Comparison of ENCODE assay signal across 29 cellular contexts in the genomic region with DNA sequence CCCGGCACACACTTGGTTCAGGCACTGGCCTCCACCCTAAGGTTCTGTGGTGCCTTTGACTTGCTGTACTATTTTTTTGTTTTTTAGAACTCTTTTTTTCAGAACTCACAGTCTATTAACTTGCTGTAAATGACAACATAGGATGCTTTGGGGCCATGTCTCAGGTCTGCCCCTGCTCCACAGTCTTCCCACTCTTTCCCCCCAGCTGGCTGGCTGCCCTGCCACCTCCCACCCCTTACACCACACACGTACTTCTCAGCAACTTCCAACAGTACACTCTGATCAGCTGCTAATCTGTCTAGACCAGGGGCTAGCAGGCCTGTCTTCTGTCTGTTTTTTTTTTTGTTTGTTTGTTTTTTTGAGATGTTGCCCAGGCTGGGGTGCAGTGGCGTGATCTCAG. TPM values are rescaled to one million over a fixed set of nuclear protein-coding genes. Genes with fewer than 3 reads are reported as not detected.
DNase-seq lines count a peak whose midpoint lies in the region; ATAC-seq and TF ChIP-seq lines count a peak whose summit lies in the region.
"Had no signal": no experiment of that assay in that cellular context is flagged by ENCODE, and none has a peak within 500 bp of the region (broad histone marks: within the 10 kb centered on the region; RNA-seq: fewer than 3 reads in every experiment).

No MANE protein-coding gene starts in this region.

- no peak overlapping the region for H2BK5ac ChIP-seq in H9 (ENCODE audit: insufficient read length, low read length)

- H4K8ac ChIP-seq in H9 (replicated peaks; ENCODE audit: insufficient read length, low read depth, low read length): no peak overlapping the region

- no peaks in the 10 kb centered on the region for H3F3A ChIP-seq in SK-N-SH (replicated peaks; ENCODE audit: insufficient read depth)

- CTCF ChIA-PET in HEK293 (lab: Yijun Ruan, JAX) (no interaction called here), SK-N-SH (lab: Yijun Ruan, JAX) (interaction anchor here (1.5 kb wide), 1 partner anchor 62 kb away, joined by 6 read pairs; no protein-coding TSS in a partner anchor)

- H4K5ac ChIP-seq in H9 (ENCODE audit: insufficient read length, low read depth, low read length): no peak overlapping the region

- TF ChIP-seq EP300 in SK-N-SH (IDR thresholded peaks at IDR 0.05; ENCODE audit: borderline replicate concordance in 1 of 2, low read depth in 1 of 2, low read length in 1 of 2): no peak

- H3K27ac ChIP-seq in H9 (ENCODE audit: insufficient read length, low read depth, low read length): no peak overlapping the region
- no peak overlapping the region for H3K27ac ChIP-seq in HEK293 (ENCODE audit: extremely low read depth, low read depth, low read length)
- peak overlapping the region; percentile 71 for H3K27ac ChIP-seq in WERI-Rb-1
- no peak overlapping the region for H3K27ac ChIP-seq in SK-N-SH (ENCODE audit: low read depth in 2 of 2, low read length in 1 of 2)
- H3K27ac ChIP-seq: BLaER1 had no signal

- H3T11ph ChIP-seq in H9 (ENCODE audit: low read length): no peak overlapping the region

- ATAC-seq in HG03521 (IDR thresholded peaks at IDR 0.05; ENCODE audit: unreplicated experiment): no peak
- ATAC-seq: GM12878 had no signal

- H3K9ac ChIP-seq in H9 (ENCODE audit: extremely low read depth, insufficient read length, low read length) (no peak overlapping the region), SK-N-SH (no peak overlapping the region)
- H3K9ac ChIP-seq: BLaER1 had no signal

- no CpG with 5 or more reads among the region's 3 CpGs for WGBS in H9 (ENCODE audit: extremely low coverage, insufficient read length, low lambda C conversion rate)
- 96% methylated on average over 3 of the region's 3 CpGs for WGBS in SK-N-SH (ENCODE audit: low lambda C conversion rate)

- H2AFZ ChIP-seq in H9 (ENCODE audit: low read length): no peak overlapping the region
- no peak overlapping the region for H2AFZ ChIP-seq in SK-N-SH (ENCODE audit: low read depth)

- no peak for TF ChIP-seq RAD21 in SK-N-SH (IDR thresholded peaks at IDR 0.05; ENCODE audit: low read length)

- H3K79me2 ChIP-seq in H9 (ENCODE audit: insufficient read depth, low read length) (no peaks in the 10 kb centered on the region), SK-N-SH (ENCODE audit: insufficient read depth) (peaks cover 6% of the 10 kb centered on the region)

- H3K27me3 ChIP-seq in H9 (ENCODE audit: insufficient read depth, low read length) (no peaks in the 10 kb centered on the region), WERI-Rb-1 (ENCODE audit: insufficient read depth, low read depth, severe bottlenecking) (no peaks in the 10 kb centered on the region), SK-N-SH (ENCODE audit: insufficient read depth) (no peaks in the 10 kb centered on the region)
- H3K27me3 ChIP-seq: BE2C, BLaER1 had no signal

- no peaks in the 10 kb centered on the region for H3K23me2 ChIP-seq in H9 (ENCODE audit: insufficient read length, low read depth, low read length, poor library complexity, severe bottlenecking)

- no peak overlapping the region for H3K4me3 ChIP-seq in HEK293 (ENCODE audit: low read depth, low read length)
- H3K4me3 ChIP-seq in WERI-Rb-1 (ENCODE audit: low read depth, low read length): no peak overlapping the region
- no peak overlapping the region for H3K4me3 ChIP-seq in SK-N-SH (ENCODE audit: low read depth in 2 of 2, low read length in 1 of 2)
- H3K4me3 ChIP-seq: BLaER1, GM12878 had no signal

- H3K4me2 ChIP-seq in H9 (ENCODE audit: insufficient read depth, insufficient read length, low read length) (no peak overlapping the region), SK-N-SH (no peak overlapping the region)
- H3K4me2 ChIP-seq: BLaER1 had no signal

- H2BK120ac ChIP-seq in H9 (ENCODE audit: low read depth, low read length, poor library complexity, severe bottlenecking): no peak overlapping the region

- H3K36me3 Mint-ChIP-seq in H9 (ENCODE audit: insufficient read depth in 1 of 3, low read depth in 3 of 3): peaks cover 12 to 30% (median 17%) of the 10 kb centered on the region in 3 experiments; a peak in 6 of 7 replicates
- H3K36me3 Mint-ChIP-seq in nephron progenitor cell (ENCODE audit: low read depth): peaks cover 23% of the 10 kb centered on the region

- no peak overlapping the region for H3K23ac ChIP-seq in H9 (ENCODE audit: insufficient read length, low read depth, low read length)

- H2BK15ac ChIP-seq in H9 (ENCODE audit: low read depth, low read length): no peak overlapping the region

- no peaks in the 10 kb centered on the region for H4K20me1 ChIP-seq in H9 (ENCODE audit: control insufficient read depth, insufficient read depth, insufficient read length)
- H4K20me1 ChIP-seq in SK-N-SH (ENCODE audit: insufficient read depth): no peaks in the 10 kb centered on the region
- H4K20me1 ChIP-seq: BLaER1 had no signal

- no peaks in the 10 kb centered on the region for H3K79me1 ChIP-seq in H9 (ENCODE audit: insufficient read depth, low read depth, low read length, poor library complexity, severe bottlenecking)

- H2BK20ac ChIP-seq in H9 (ENCODE audit: low read depth, low read length, poor library complexity, severe bottlenecking): no peak overlapping the region

- H3K9me3 ChIP-seq in H9 (ENCODE audit: control insufficient read depth, low read depth, low read length) (no peaks in the 10 kb centered on the region), HEK293 (ENCODE audit: control insufficient read depth, insufficient read depth, low read depth, low read length) (no peaks in the 10 kb centered on the region), WERI-Rb-1 (ENCODE audit: severe bottlenecking) (no peaks in the 10 kb centered on the region), SK-N-SH (no peaks in the 10 kb centered on the region)
- H3K9me3 ChIP-seq: BE2C, BLaER1 had no signal

- no peak overlapping the region for H3K4ac ChIP-seq in H9 (ENCODE audit: low read depth, low read length)

- no peaks in the 10 kb centered on the region for H3K9me2 ChIP-seq in SK-N-SH

- POLR2A ChIA-PET in HEK293 (lab: Yijun Ruan, JAX) (no interaction called here), SK-N-SH (lab: Yijun Ruan, JAX) (interaction anchor here (1.2 kb wide), 1 partner anchor 12 kb away, joined by 4 read pairs; no protein-coding TSS in a partner anchor)

- H4K91ac ChIP-seq in H9 (ENCODE audit: insufficient read length, low read depth, low read length): no peak overlapping the region

- no peak overlapping the region for H3K18ac ChIP-seq in H9 (ENCODE audit: insufficient read length, low read depth, low read length)

- H3K9me3 Mint-ChIP-seq in H9 (no peaks in the 10 kb centered on the region; a peak in 1 of 5 replicates), nephron progenitor cell (no peaks in the 10 kb centered on the region)
- H3K9me3 Mint-ChIP-seq: CD14-positive monocyte; CD4-positive, alpha-beta memory T cell; CD4-positive, CD25-positive, alpha-beta regulatory T cell; CD8-positive, alpha-beta memory T cell had no signal

- no peak for TF ChIP-seq CTCF in H9 (conservative IDR thresholded peaks at IDR 0.05)
- no peak for TF ChIP-seq CTCF in HEK293 (tag by site-specific recombination; IDR thresholded peaks at IDR 0.05)
- TF ChIP-seq CTCF in WERI-Rb-1 (IDR thresholded peaks at IDR 0.05; ENCODE audit: low read depth, low read length): no peak
- TF ChIP-seq CTCF in nephron progenitor cell (IDR thresholded peaks at IDR 0.05): no peak
- no peak for TF ChIP-seq CTCF in SK-N-SH (IDR thresholded peaks at IDR 0.05)

- H2BK12ac ChIP-seq in H9 (ENCODE audit: insufficient read length, low read depth, low read length): no peak overlapping the region

- H3K4me1 Mint-ChIP-seq in H9 (peaks cover 0 to 3% of the 10 kb centered on the region in 2 experiments; a peak in 1 of 4 replicates), nephron progenitor cell (no peaks in the 10 kb centered on the region)
- H3K4me1 Mint-ChIP-seq: CD14-positive monocyte; CD4-positive, alpha-beta memory T cell; CD8-positive, alpha-beta memory T cell had no signal

- H3K4me3 Mint-ChIP-seq in H9 (no peak overlapping the region; a peak in 1 of 5 replicates), nephron progenitor cell (no peak overlapping the region)
- H3K4me3 Mint-ChIP-seq: CD14-positive monocyte; CD4-positive, alpha-beta memory T cell; CD4-positive, CD25-positive, alpha-beta regulatory T cell; CD8-positive, alpha-beta memory T cell had no signal

- H3K56ac ChIP-seq in H9 (ENCODE audit: insufficient read length, low read depth, low read length): no peak overlapping the region

- H3K14ac ChIP-seq in H9 (ENCODE audit: insufficient read depth, low read length): no peak overlapping the region

- no peaks in the 10 kb centered on the region for H3K4me1 ChIP-seq in H9 (ENCODE audit: insufficient read depth, low read length)
- H3K4me1 ChIP-seq in HEK293 (ENCODE audit: control insufficient read depth, insufficient read depth, low read length): no peaks in the 10 kb centered on the region
- no peaks in the 10 kb centered on the region for H3K4me1 ChIP-seq in SK-N-SH (ENCODE audit: control insufficient read depth in 1 of 2, insufficient read depth in 2 of 2, low read depth in 1 of 2, low read length in 1 of 2)
- H3K4me1 ChIP-seq: BE2C, BLaER1 had no signal

- H3K27me3 Mint-ChIP-seq in H9 (ENCODE audit: low read depth) (no peaks in the 10 kb centered on the region), nephron progenitor cell (ENCODE audit: low read depth, poor library complexity) (no peaks in the 10 kb centered on the region)
- H3K27me3 Mint-ChIP-seq: CD4-positive, alpha-beta memory T cell; CD4-positive, CD25-positive, alpha-beta regulatory T cell; CD8-positive, alpha-beta memory T cell had no signal

- DNase-seq in H9 (no peak), WERI-Rb-1 (no peak), nephron progenitor cell (no peak), NCI-H2081 (lab: John Stamatoyannopoulos, UW) (no peak), SK-N-SH (no peak)
- DNase-seq: 8988T; ACHN; BE2C; C1 segment of cervical spinal cord; CD4-positive, alpha-beta memory T cell; CD4-positive, CD25-positive, alpha-beta regulatory T cell; CD8-positive, alpha-beta memory T cell; COR-L47; DMS 273 treated with DMSO at 0.1 percent for 48 hours; DMS153; DMS53; DMS79; DND-41; EL; GDM1 had no signal

- peak overlapping the region in 2 of 3 experiments; percentile 44 to 52; a peak in 2 of 7 replicates for H3K27ac Mint-ChIP-seq in H9
- H3K27ac Mint-ChIP-seq in nephron progenitor cell: peak overlapping the region; percentile 54
- H3K27ac Mint-ChIP-seq: CD4-positive, CD25-positive, alpha-beta regulatory T cell; CD8-positive, alpha-beta memory T cell had no signal

- H3K36me3 ChIP-seq in HEK293 (ENCODE audit: control insufficient read depth in 2 of 2, insufficient read depth in 1 of 2, low read length in 2 of 2) (peaks cover 41% of the 10 kb centered on the region in 2 experiments), WERI-Rb-1 (peaks cover 46% of the 10 kb centered on the region), SK-N-SH (replicated peaks in 1 of 2; ENCODE audit: control insufficient read depth in 1 of 2, insufficient read depth in 2 of 2, low read length in 1 of 2) (peaks cover 0 to 12% of the 10 kb centered on the region in 2 experiments)

- H2AK5ac ChIP-seq in H9 (ENCODE audit: insufficient read length, low read length): no peak overlapping the region

RNA-seq across cellular contexts. Expression of gene C19orf44, which starts 8.1 kb away (rescaled TPM):
- 5.7 and 6.4 TPM in 2 replicates for total RNA-seq in H9 (2021)
- polyA plus RNA-seq in SK-N-SH (2012; rRNA removed): 5.1 and 6.0 TPM in 2 replicates
- 3.7 and 4.7 TPM in 2 replicates for polyA plus RNA-seq in SK-N-SH (2012; cell fraction: cytosol; rRNA removed)
- 17.9 and 22.3 TPM in 2 replicates for polyA plus RNA-seq in SK-N-SH (2012; cell fraction: nucleus; rRNA removed)

RNA-seq across cellular contexts. Expression of gene CALR3, which starts 8.3 kb away (rescaled TPM):
- 0.44 and 0.53 TPM in 2 replicates for total RNA-seq in H9 (2021)
- not detected in 2 replicates for polyA plus RNA-seq in SK-N-SH (2012; rRNA removed)
- polyA plus RNA-seq in SK-N-SH (2012; cell fraction: cytosol; rRNA removed): 0.01 TPM in 1 of 2 replicates, not detected in the other
- polyA plus RNA-seq in SK-N-SH (2012; cell fraction: nucleus; rRNA removed): not detected in 2 replicates
- total RNA-seq: A673; CD4-positive, alpha-beta memory T cell; CD4-positive, CD25-positive, alpha-beta regulatory T cell; CD8-positive, alpha-beta memory T cell; Daoy; G401 had no signal
- polyA plus RNA-seq: AG04450; CD14-positive monocyte; CD4-positive, alpha-beta memory T cell; CD4-positive, CD25-positive, alpha-beta regulatory T cell; CD8-positive, alpha-beta memory T cell had no signal

RNA-seq across cellular contexts. Expression of gene EPS15L1, which starts 32.5 kb away (rescaled TPM):
- total RNA-seq in H9 (2021): 31.8 and 33.3 TPM in 2 replicates
- polyA plus RNA-seq in SK-N-SH (2012; rRNA removed): 16.0 and 18.7 TPM in 2 replicates
- polyA plus RNA-seq in SK-N-SH (2012; cell fraction: cytosol; rRNA removed): 12.7 and 14.8 TPM in 2 replicates
- polyA plus RNA-seq in SK-N-SH (2012; cell fraction: nucleus; rRNA removed): 31.2 and 35.4 TPM in 2 replicates

RNA-seq across cellular contexts. Expression of gene CHERP, which starts 38.0 kb away (rescaled TPM):
- 92.2 and 101 TPM in 2 replicates for total RNA-seq in H9 (2021)
- 7.7 and 16.8 TPM in 2 replicates for polyA plus RNA-seq in SK-N-SH (2012; rRNA removed)
- 8.0 and 12.7 TPM in 2 replicates for polyA plus RNA-seq in SK-N-SH (2012; cell fraction: cytosol; rRNA removed)
- polyA plus RNA-seq in SK-N-SH (2012; cell fraction: nucleus; rRNA removed): 52.6 and 53.5 TPM in 2 replicates
